ENCODE assay signal across 12 cellular contexts in the genomic region with DNA sequence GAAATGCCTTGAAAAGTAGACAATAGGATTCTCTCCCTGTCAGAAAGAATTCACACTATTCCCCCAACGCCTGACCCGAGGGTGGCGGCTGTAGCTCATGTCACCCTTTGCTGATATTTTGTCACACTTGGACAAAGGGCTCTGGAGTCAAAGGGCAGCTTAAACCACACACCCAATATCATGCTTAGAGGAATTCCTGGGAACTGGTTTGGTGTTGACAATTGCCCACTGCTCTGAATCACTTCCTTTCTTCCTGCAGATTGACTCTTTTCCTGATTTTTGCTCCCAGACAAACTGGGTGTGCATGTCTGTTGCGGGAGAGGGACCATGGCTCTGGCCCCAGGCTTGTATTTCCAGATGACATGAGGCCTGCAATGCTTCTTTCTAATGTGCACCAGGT. TPM values are rescaled to one million over a fixed set of nuclear protein-coding genes. Genes with fewer than 3 reads are reported as not detected.
A peak's percentile ranks its signal among the peaks of the same experiment; 100 is the strongest.
DNase-seq lines count a peak whose midpoint lies in the region; ATAC-seq and TF ChIP-seq lines count a peak whose summit lies in the region.
"Had no signal": no experiment of that assay in that cellular context is flagged by ENCODE, and none has a peak within 500 bp of the region (broad histone marks: within the 10 kb centered on the region; RNA-seq: fewer than 3 reads in every experiment).

No MANE protein-coding gene starts in this region.

- BruUV-seq in mammary epithelial cell (replicated peaks; lab: Mats Ljungman, UMichigan): no TSS peak

- H3K27me3 Mint-ChIP-seq in type B pancreatic cell: peaks cover 14% of the 10 kb centered on the region

- H4K20me1 ChIP-seq in mammary epithelial cell (ENCODE audit: insufficient read depth, low read length): no peaks in the 10 kb centered on the region

- no peak for TF ChIP-seq POLR2A in Peyer's patch (IDR thresholded peaks at IDR 0.05)

- no peaks in the 10 kb centered on the region for H3K9me3 ChIP-seq in mammary epithelial cell (replicated peaks; ENCODE audit: insufficient read depth, low read length)
- no peaks in the 10 kb centered on the region for H3K9me3 ChIP-seq in Peyer's patch

- H3K27ac Mint-ChIP-seq in type B pancreatic cell: peak overlapping the region; percentile 40

- 53% methylated on average over 4 of the region's 4 CpGs for WGBS in mammary epithelial cell (ENCODE audit: low coverage, missing lambda C conversion rate)

- TF ChIP-seq CTCF in mammary epithelial cell (conservative IDR thresholded peaks at IDR 0.05 in 1 of 2, IDR thresholded peaks at IDR 0.05 in 1 of 2; ENCODE audit: extremely low read depth in 1 of 2, insufficient read depth in 1 of 2, low read depth in 1 of 2, low read length in 2 of 2): no peak
- TF ChIP-seq CTCF in type B pancreatic cell (conservative IDR thresholded peaks at IDR 0.05): no peak
- no peak for TF ChIP-seq CTCF in Peyer's patch (IDR thresholded peaks at IDR 0.05)

- dilution Hi-C loops in mammary epithelial cell (cut with HindIII; ENCODE audit: low sequenced_read_pairs): no loop called here

- H2AFZ ChIP-seq in mammary epithelial cell (ENCODE audit: low read depth, low read length): peak overlapping the region; percentile 40

- H3K4me3 Mint-ChIP-seq in type B pancreatic cell: peak overlapping the region; percentile 27

- H3K9ac ChIP-seq in mammary epithelial cell (ENCODE audit: insufficient read depth, low read length): no peak overlapping the region

- H3K4me3 ChIP-seq in mammary epithelial cell (replicated peaks in 1 of 3; ENCODE audit: insufficient read depth in 1 of 3, low read depth in 2 of 3, low read length in 3 of 3) (no peak overlapping the region), Peyer's patch (no peak overlapping the region)
- H3K4me3 ChIP-seq: dorsolateral prefrontal cortex had no signal

- ATAC-seq in GM18873 (IDR thresholded peaks at IDR 0.05; ENCODE audit: low FRiP score, unreplicated experiment) (no peak), HG02870 (IDR thresholded peaks at IDR 0.05; ENCODE audit: unreplicated experiment) (no peak)
- ATAC-seq: sciatic nerve had no signal

- H3K9me3 Mint-ChIP-seq in type B pancreatic cell: peaks cover 8% of the 10 kb centered on the region

- CTCF ChIA-PET in mammary epithelial cell (lab: Charles Lee; ENCODE audit: low non-redundant PET): no interaction called here

- in situ Hi-C loops in mammary epithelial cell (cut with MboI; ENCODE audit: low sequenced_read_pairs in 2 of 2): no loop called here

- H3K4me2 ChIP-seq in mammary epithelial cell (ENCODE audit: insufficient read depth, low read depth, low read length): peak overlapping the region; percentile 48

- peak overlapping the region; percentile 40 for H3K27ac ChIP-seq in mammary epithelial cell (ENCODE audit: insufficient read depth, low read depth, low read length)
- peak overlapping the region in 1 of 4 donors; percentile 0 for H3K27ac ChIP-seq in Peyer's patch
- H3K27ac ChIP-seq: 22Rv1 had no signal

- H3K36me3 ChIP-seq in mammary epithelial cell (ENCODE audit: insufficient read depth, low read length): no peaks in the 10 kb centered on the region
- H3K36me3 ChIP-seq in Peyer's patch: no peaks in the 10 kb centered on the region

- H3K27me3 ChIP-seq in mammary epithelial cell (ENCODE audit: insufficient read depth, low read length) (no peaks in the 10 kb centered on the region), Peyer's patch (no peaks in the 10 kb centered on the region)
- H3K27me3 ChIP-seq: dorsolateral prefrontal cortex had no signal

- peaks cover 42% of the 10 kb centered on the region for H3K4me1 Mint-ChIP-seq in type B pancreatic cell (ENCODE audit: unreplicated experiment)

- no peaks in the 10 kb centered on the region for H3K79me2 ChIP-seq in mammary epithelial cell (ENCODE audit: insufficient read depth, low read length)

- DNase-seq in DMS53 (lab: John Stamatoyannopoulos, UW) (peak; percentile 5), DMS53 treated with DMSO at 0.1 percent for 48 hours (lab: John Stamatoyannopoulos, UW; ENCODE audit: unreplicated experiment) (no peak), mammary epithelial cell (peak; percentile 67), iris pigment epithelial cell (ENCODE audit: low read depth) (peak; percentile 28), type B pancreatic cell (ENCODE audit: extremely low spot score, unreplicated experiment) (no peak), Peyer's patch (no peak)
- DNase-seq: dorsolateral prefrontal cortex, NCI-H2081 had no signal

- intact Hi-C loops in mammary epithelial cell (cut with micrococcal nuclease): no loop called here

- H3K36me3 Mint-ChIP-seq in type B pancreatic cell: no peaks in the 10 kb centered on the region

- H3K4me1 ChIP-seq in mammary epithelial cell (ENCODE audit: insufficient read depth, low read length) (peaks cover 37% of the 10 kb centered on the region), Peyer's patch (peaks cover 0 to 38% (median under 1%) of the 10 kb centered on the region in 4 donors)

RNA-seq across cellular contexts. Expression of gene SERP2, which starts 9.0 kb away (rescaled TPM):
- 1 to 10 TPM in 1 of 2 donors, under 1 TPM in 1; 0.94 to 3.0 TPM for total RNA-seq in mammary epithelial cell
- 0.87 TPM for polyA plus RNA-seq in mammary epithelial cell
- 6.7 TPM for polyA minus RNA-seq in mammary epithelial cell
- 3.6 and 6.1 TPM in 2 replicates for total RNA-seq in type B pancreatic cell (ENCODE audit: low replicate concordance)
- total RNA-seq in Peyer's patch: 10 to 100 TPM in 1 of 4 donors, 1 to 10 TPM in 3; 3.2 to 12.4 (median 3.5) TPM

Comparison
In these comparisons a context has a peak if more than half of its experiments do, and no peak if none do; other contexts are left out.
1. DNase-seq: peak in DMS53 (single experiment), mammary epithelial cell (single experiment) and iris pigment epithelial cell (single experiment); none in DMS53 treated with DMSO at 0.1 percent for 48 hours (single experiment), type B pancreatic cell (single experiment) and Peyer's patch (0 of 3).